Comparison of ENCODE assay signal across 9 cellular contexts in genomic region chr11:33893711-33894401, GRCh38. TPM values are rescaled to one million over a fixed set of nuclear protein-coding genes. Genes with fewer than 3 reads are reported as not detected.
DNase-seq lines count a peak whose midpoint lies in the region; ATAC-seq and TF ChIP-seq lines count a peak whose summit lies in the region.
"Had no signal": no experiment of that assay in that cellular context is flagged by ENCODE, and none has a peak within 500 bp of the region (broad histone marks: within the 10 kb centered on the region; RNA-seq: fewer than 3 reads in every experiment).

No MANE protein-coding gene starts in this region.

- ATAC-seq in HG03457 (IDR thresholded peaks at IDR 0.05; ENCODE audit: unreplicated experiment) (peak; percentile 88), foreskin keratinocyte (no peak)

- H3K4me1 ChIP-seq in foreskin keratinocyte = no peaks in the 10 kb centered on the region

- TF ChIP-seq CTCF in fibroblast of pulmonary artery (IDR thresholded peaks at IDR 0.05; ENCODE audit: low read length, missing control alignments) (no peak), foreskin keratinocyte (conservative IDR thresholded peaks at IDR 0.05) (no peak)

- peaks cover 2% of the 10 kb centered on the region for H3K27me3 ChIP-seq in foreskin keratinocyte

- no peak overlapping the region for H3K4me3 ChIP-seq in fibroblast of pulmonary artery (replicated peaks; ENCODE audit: low read depth, low read length)

- H3K27ac ChIP-seq in foreskin keratinocyte = no peak overlapping the region
- H3K27ac ChIP-seq: 22Rv1 had no signal

- DNase-seq in NCI-H82 (lab: John Stamatoyannopoulos, UW) (peak; percentile 5), NCI-H82 treated with DMSO at 0.1 percent for 48 hours (lab: John Stamatoyannopoulos, UW; ENCODE audit: unreplicated experiment) (no peak), fibroblast of pulmonary artery (ENCODE audit: low read depth) (peak; percentile 71), ecto neural progenitor cell (ENCODE audit: low spot score) (no peak), foreskin keratinocyte (no peak)
- DNase-seq in activated CD4-positive, alpha-beta T cell treated with anti-CD3 and anti-CD28 coated beads for 4 hours = peak; percentile 60 to 61
- peak; percentile 60 to 66 for DNase-seq in stimulated activated CD8-positive, alpha-beta memory T cell treated with anti-CD3 and anti-CD28 coated beads, Interleukin-15, amount 100 ng/mL, for 4 hours (ENCODE audit: low read depth in 2 of 2)

RNA-seq across cellular contexts. Expression of gene LMO2, which starts 2.0 kb away (rescaled TPM):
- 1.6 and 1.7 TPM in 2 replicates for total RNA-seq in foreskin keratinocyte
- 1.9 TPM in 2 replicates for polyA plus RNA-seq in foreskin keratinocyte

Comparison
In these comparisons a context has a peak if more than half of its experiments do, and no peak if none do; other contexts are left out.
1. DNase-seq: peak in NCI-H82 (single experiment), activated CD4-positive, alpha-beta T cell treated with anti-CD3 and anti-CD28 coated beads for 4 hours (2 of 2), fibroblast of pulmonary artery (single experiment) and stimulated activated CD8-positive, alpha-beta memory T cell treated with anti-CD3 and anti-CD28 coated beads, Interleukin-15, amount 100 ng/mL, for 4 hours (2 of 2); none in NCI-H82 treated with DMSO at 0.1 percent for 48 hours (single experiment), ecto neural progenitor cell (single experiment) and foreskin keratinocyte (0 of 2).